ENCODE assay signal across 13 cellular contexts in the genomic region with DNA sequence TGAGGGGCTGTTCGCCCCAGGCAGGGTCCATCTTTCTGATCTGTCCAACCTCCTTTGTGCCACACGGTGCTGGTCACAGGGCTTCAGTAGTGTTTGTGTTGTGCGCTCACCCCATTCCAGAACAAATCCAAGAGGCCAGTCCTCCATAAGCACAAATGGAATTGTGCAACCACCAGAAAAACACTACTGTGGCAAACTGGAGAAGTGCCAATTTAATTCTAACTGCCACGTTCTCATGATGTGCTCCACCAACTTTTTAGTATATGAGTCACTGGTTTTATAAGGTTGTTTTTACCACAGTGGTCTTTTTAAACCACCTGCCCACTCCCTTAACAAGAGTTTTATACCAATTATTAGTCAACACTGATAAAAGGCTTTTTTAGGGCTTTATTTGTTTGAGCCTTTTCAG.
DNase-seq lines count a peak whose midpoint lies in the region; ATAC-seq, FAIRE-seq and TF ChIP-seq lines count a peak whose summit lies in the region.
"Had no signal": no experiment of that assay in that cellular context is flagged by ENCODE, and none has a peak within 500 bp of the region (broad histone marks: within the 10 kb centered on the region; RNA-seq: fewer than 3 reads in every experiment).

No MANE protein-coding gene starts in this region.

- H3K27me3 ChIP-seq in A673 (replicated peaks; ENCODE audit: insufficient read depth, low read depth, low read length, poor library complexity) (no peaks in the 10 kb centered on the region), RWPE2 (ENCODE audit: insufficient read depth, poor library complexity, severe bottlenecking) (no peaks in the 10 kb centered on the region)
- H3K27me3 ChIP-seq in effector memory CD4-positive, alpha-beta T cell (replicated peaks; ENCODE audit: control insufficient read depth, insufficient read depth, low read length, poor library complexity, severe bottlenecking), result no peaks in the 10 kb centered on the region
- H3K27me3 ChIP-seq: gastrocnemius medialis, neutrophil had no signal

- H3K9me3 ChIP-seq in A673 (ENCODE audit: low read depth, low read length, poor library complexity, severe bottlenecking) (no peaks in the 10 kb centered on the region), RWPE2 (ENCODE audit: severe bottlenecking) (no peaks in the 10 kb centered on the region)
- H3K9me3 ChIP-seq in effector memory CD4-positive, alpha-beta T cell (ENCODE audit: control insufficient read depth, low read length), result no peaks in the 10 kb centered on the region
- H3K9me3 ChIP-seq: gastrocnemius medialis, neutrophil had no signal

- DNase-seq in A673 (ENCODE audit: low spot score), result peak; percentile 45
- DNase-seq in H54 (ENCODE audit: insufficient read length, low spot score), result no peak
- DNase-seq in RWPE2 (ENCODE audit: low spot score), result no peak
- DNase-seq in foreskin melanocyte, result peak; percentile 47
- no peak for DNase-seq in HPDE6-E6E7 (ENCODE audit: extremely low spot score)
- DNase-seq in activated effector memory CD4-positive, alpha-beta T cell treated with anti-CD3 and anti-CD28 coated beads, Interleukin-2, amount 50 U/mL, for 16 hours, result no peak
- DNase-seq in effector memory CD4-positive, alpha-beta T cell, result no peak
- no peak for DNase-seq in NCI-H2227 treated with DMSO at 0.1 percent for 48 hours (lab: John Stamatoyannopoulos, UW)
- DNase-seq: activated T-cell treated with anti-CD3 and anti-CD28 coated beads, Interleukin-2, amount 50 U/mL, for 48 hours; gastrocnemius medialis; RPMI8226; stimulated activated naive B cell treated with anti-CD40 and anti-IgM and Interleukin-4, amounts not matched to agents 10 μg/mL and 1 μg/mL and 100 μg/mL, for 72 hours had no signal

- ATAC-seq in RWPE2 (ENCODE audit: low read depth), result peak; percentile 64
- ATAC-seq: gastrocnemius medialis; stimulated activated naive B cell treated with anti-CD40 and anti-IgM and Interleukin-4, amounts not matched to agents 10 μg/mL and 1 μg/mL and 100 μg/mL, for 72 hours had no signal

- H3K36me3 ChIP-seq in A673 (ENCODE audit: insufficient read depth, low read length, poor library complexity, severe bottlenecking) (no peaks in the 10 kb centered on the region), RWPE2 (ENCODE audit: low read depth) (no peaks in the 10 kb centered on the region)
- H3K36me3 ChIP-seq in effector memory CD4-positive, alpha-beta T cell (ENCODE audit: control insufficient read depth, insufficient read depth, low read length), result no peaks in the 10 kb centered on the region
- H3K36me3 ChIP-seq: gastrocnemius medialis, neutrophil had no signal

- no peak overlapping the region for H3K4me3 ChIP-seq in A673 (ENCODE audit: low read depth, low read length, poor library complexity, severe bottlenecking)
- no peak overlapping the region for H3K4me3 ChIP-seq in RWPE2 (ENCODE audit: severe bottlenecking)
- H3K4me3 ChIP-seq in effector memory CD4-positive, alpha-beta T cell (ENCODE audit: insufficient read depth, low read depth, low read length, poor library complexity, severe bottlenecking), result no peak overlapping the region
- H3K4me3 ChIP-seq: gastrocnemius medialis had no signal

- CTCF ChIA-PET in A673 (lab: Charles Lee), result no interaction called here

- no peaks in the 10 kb centered on the region for H3K4me1 ChIP-seq in A673 (ENCODE audit: insufficient read depth, low read length, poor library complexity, severe bottlenecking)
- peaks cover 7% of the 10 kb centered on the region for H3K4me1 ChIP-seq in RWPE2 (ENCODE audit: insufficient read depth, poor library complexity, severe bottlenecking)
- H3K4me1 ChIP-seq in effector memory CD4-positive, alpha-beta T cell (ENCODE audit: control insufficient read depth, insufficient read depth, low read length, poor library complexity, severe bottlenecking), result no peaks in the 10 kb centered on the region
- H3K4me1 ChIP-seq: gastrocnemius medialis had no signal

- H3K27ac ChIP-seq in A673 (ENCODE audit: low read depth, low read length, poor library complexity, severe bottlenecking), result no peak overlapping the region
- no peak overlapping the region for H3K27ac ChIP-seq in RWPE2 (ENCODE audit: poor library complexity, severe bottlenecking)
- no peak overlapping the region for H3K27ac ChIP-seq in effector memory CD4-positive, alpha-beta T cell (ENCODE audit: insufficient read depth, low read length, poor library complexity, severe bottlenecking)
- H3K27ac ChIP-seq: neutrophil had no signal

- POLR2A ChIA-PET in A673 (lab: Charles Lee; ENCODE audit: low non-redundant PET), result no interaction called here

- TF ChIP-seq CTCF in A673 (conservative IDR thresholded peaks at IDR 0.05; ENCODE audit: low read depth, low read length), result no peak
- TF ChIP-seq CTCF in RWPE2 (IDR thresholded peaks at IDR 0.05; ENCODE audit: poor library complexity, severe bottlenecking), result no peak

- FAIRE-seq in H54 (lab: Jason Lieb, UNC), result peak; percentile 84

- BruUV-seq in A673 (replicated peaks; lab: Mats Ljungman, UMichigan), result no TSS peak

- TF ChIP-seq POLR2A in H54 (IDR thresholded peaks at IDR 0.05; ENCODE audit: low read depth, low read length), result no peak

- intact Hi-C loops in A673 (cut with micrococcal nuclease; ENCODE audit: unreplicated experiment), result no loop called here

Comparison
In these comparisons a context has a peak if more than half of its experiments do, and no peak if none do; other contexts are left out.
1. DNase-seq: peak in A673 (single experiment) and foreskin melanocyte (single experiment); none in H54 (single experiment), RWPE2 (single experiment), HPDE6-E6E7 (single experiment), activated effector memory CD4-positive, alpha-beta T cell treated with anti-CD3 and anti-CD28 coated beads, Interleukin-2, amount 50 U/mL, for 16 hours (single experiment), effector memory CD4-positive, alpha-beta T cell (0 of 3) and NCI-H2227 treated with DMSO at 0.1 percent for 48 hours (single experiment).